8 cellular contexts compared by ENCODE assay signal in genomic region chr15:40092416-40093223, GRCh38. TPM values are rescaled to one million over a fixed set of nuclear protein-coding genes. Genes with fewer than 3 reads are reported as not detected.
DNase-seq lines count a peak whose midpoint lies in the region; ATAC-seq lines count a peak whose summit lies in the region.

No MANE protein-coding gene starts in this region.

- peak overlapping the region; percentile 78 for H3K4me3 Mint-ChIP-seq in memory B cell

- peaks cover 46% of the 10 kb centered on the region for H3K4me1 Mint-ChIP-seq in memory B cell

- peaks cover 21% of the 10 kb centered on the region for H3K36me3 Mint-ChIP-seq in memory B cell

- peak overlapping the region; percentile 93 for H3K27ac Mint-ChIP-seq in memory B cell

- H3K9me3 Mint-ChIP-seq in memory B cell, result no peaks in the 10 kb centered on the region

- peak; percentile 84 for DNase-seq in COLO668 (lab: John Stamatoyannopoulos, UW; ENCODE audit: unreplicated experiment)
- peak; percentile 72 for DNase-seq in NCI-H187 treated with DMSO at 0.1 percent for 48 hours (lab: John Stamatoyannopoulos, UW)
- peak; percentile 72 for DNase-seq in astrocyte of the hippocampus (ENCODE audit: low read depth, low spot score)
- no peak for DNase-seq in memory B cell (ENCODE audit: low spot score in 2 of 2)
- DNase-seq in stimulated activated CD4-positive, alpha-beta T cell treated with anti-CD3 and anti-CD28 coated beads, Interleukin-1b, Interleukin-23, amount 100 ng/mL, for 48 hours, result no peak
- DNase-seq in mesenteric fat pad (ENCODE audit: low spot score), result no peak
- no peak for DNase-seq in stimulated activated CD4-positive, alpha-beta T cell treated with anti-CD3 and anti-CD28 coated beads, Interleukin-2, amount 100 ng/mL, for 48 hours

- ATAC-seq in memory B cell (ENCODE audit: low read depth), result peak; percentile 5
- ATAC-seq in HG02763 (IDR thresholded peaks at IDR 0.05; ENCODE audit: unreplicated experiment), result no peak

- H3K27me3 Mint-ChIP-seq in memory B cell, result no peaks in the 10 kb centered on the region

RNA-seq across cellular contexts. Expression of gene BMF, which starts 16.1 kb away (rescaled TPM):
- total RNA-seq in mesenteric fat pad, result 4.0 TPM

RNA-seq across cellular contexts. Expression of gene SRP14, which starts 53.6 kb away (rescaled TPM):
- 168 TPM for total RNA-seq in mesenteric fat pad

Comparison
In these comparisons a context has a peak if more than half of its experiments do, and no peak if none do; other contexts are left out.
1. DNase-seq: peak in COLO668 (single experiment), NCI-H187 treated with DMSO at 0.1 percent for 48 hours (single experiment) and astrocyte of the hippocampus (single experiment); none in memory B cell (0 of 2), stimulated activated CD4-positive, alpha-beta T cell treated with anti-CD3 and anti-CD28 coated beads, Interleukin-1b, Interleukin-23, amount 100 ng/mL, for 48 hours (single experiment), mesenteric fat pad (single experiment) and stimulated activated CD4-positive, alpha-beta T cell treated with anti-CD3 and anti-CD28 coated beads, Interleukin-2, amount 100 ng/mL, for 48 hours (0 of 2).